In the genomic region with DNA sequence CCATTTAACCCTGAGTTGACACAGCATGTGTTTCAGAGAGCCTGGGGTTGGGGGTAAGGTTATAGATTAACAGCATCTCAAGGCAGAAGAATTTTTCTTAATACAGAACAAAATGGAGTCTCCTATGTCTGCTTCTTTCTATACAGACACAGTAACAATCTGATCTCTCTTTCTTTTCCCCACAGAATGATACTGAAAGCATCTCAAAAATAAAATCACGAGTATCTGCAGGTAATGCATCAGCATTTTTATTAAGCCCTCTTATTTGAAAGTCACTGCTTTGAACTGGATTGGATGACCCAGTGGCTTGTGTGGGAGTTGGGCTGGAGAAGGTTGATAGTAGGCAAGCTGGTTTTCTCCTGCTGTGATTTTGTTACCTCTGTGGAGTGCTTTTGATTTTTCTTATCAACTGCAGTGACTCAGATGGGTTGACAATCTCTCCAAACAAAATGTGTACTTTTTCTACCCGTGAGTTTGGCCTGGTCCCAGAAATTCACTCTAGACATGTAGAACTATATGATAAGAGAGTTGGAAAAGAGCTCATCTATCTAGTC, we compare ENCODE assay signal across 16 cellular contexts.
DNase-seq lines count a peak whose midpoint lies in the region; ATAC-seq, FAIRE-seq and TF ChIP-seq lines count a peak whose summit lies in the region.
"Had no signal": no experiment of that assay in that cellular context is flagged by ENCODE, and none has a peak within 500 bp of the region (broad histone marks: within the 10 kb centered on the region; RNA-seq: fewer than 3 reads in every experiment).

No MANE protein-coding gene starts in this region.

- POLR2A ChIA-PET in A549 (lab: Yijun Ruan, JAX) = no interaction called here
- POLR2A ChIA-PET in H1 (lab: Charles Lee; ENCODE audit: partially characterized antibody) = interaction anchor here (0.9 kb wide), 1 partner anchor 30 kb away, joined by 4 read pairs; no protein-coding TSS in a partner anchor

- ATAC-seq in A549 (peak; percentile 43 to 79), HG02840 (IDR thresholded peaks at IDR 0.05; ENCODE audit: low FRiP score, unreplicated experiment) (no peak)

- no peaks in the 10 kb centered on the region for H3K23me2 ChIP-seq in H1 (ENCODE audit: low read depth, low read length)

- H3K9me3 ChIP-seq in A549 = no peaks in the 10 kb centered on the region
- peaks cover 6% of the 10 kb centered on the region for H3K9me3 ChIP-seq in HUES64 (ENCODE audit: insufficient read depth, low read depth, low read length)
- H3K9me3 ChIP-seq in H1 (ENCODE audit: insufficient read depth in 2 of 2, low read depth in 1 of 2, low read length in 1 of 2) = no peaks in the 10 kb centered on the region
- H3K9me3 ChIP-seq in effector memory CD4-positive, alpha-beta T cell (ENCODE audit: control insufficient read depth, low read length) = no peaks in the 10 kb centered on the region
- H3K9me3 ChIP-seq: BLaER1 had no signal

- DNase-seq in A549 (ENCODE audit: low read depth in 1 of 2, low spot score in 1 of 2) (peak in 1 of 2 experiments; percentile 33), NCI-H82 treated with DMSO at 0.1 percent for 48 hours (lab: John Stamatoyannopoulos, UW; ENCODE audit: unreplicated experiment) (peak; percentile 37), H1 (ENCODE audit: low read depth in 1 of 2, low spot score in 2 of 2) (no peak), COR-L47 (lab: John Stamatoyannopoulos, UW) (no peak)
- no peak for DNase-seq in effector memory CD4-positive, alpha-beta T cell
- DNase-seq: Calu3; CD4-positive, alpha-beta memory T cell; DMS79 treated with DMSO at 0.1 percent for 48 hours; GF-D8; GOT3; H9 had no signal

- H3K14ac ChIP-seq in H1 (ENCODE audit: insufficient read length) = no peak overlapping the region

- H4K91ac ChIP-seq in H1 (replicated peaks; ENCODE audit: insufficient read length, low read length) = peak overlapping the region; percentile 54

- no peak overlapping the region for H2BK15ac ChIP-seq in H1 (ENCODE audit: low read length)

- H3K79me1 ChIP-seq in H1 (ENCODE audit: low read depth, low read length) = no peaks in the 10 kb centered on the region

- no peak overlapping the region for H2BK20ac ChIP-seq in H1 (ENCODE audit: low read length)

- H2BK5ac ChIP-seq in H1 (ENCODE audit: low read depth, low read length) = no peak overlapping the region

- TF ChIP-seq POLR2A in A549 (IDR thresholded peaks at IDR 0.05; ENCODE audit: low read length) (no peak), H1 (IDR thresholded peaks at IDR 0.05; ENCODE audit: control extremely low read depth in 1 of 2, low read depth in 2 of 2, low read length in 2 of 2) (no peak)

- H4K20me1 ChIP-seq in H1 (replicated peaks in 1 of 2; ENCODE audit: control insufficient read depth in 1 of 2, insufficient read depth in 2 of 2, low read length in 2 of 2) = no peaks in the 10 kb centered on the region
- H4K20me1 ChIP-seq: BLaER1 had no signal

- H2BK12ac ChIP-seq in H1 (ENCODE audit: low read depth, low read length) = no peak overlapping the region

- H3K27me3 ChIP-seq in HUES64 (ENCODE audit: insufficient read depth, low read length) (no peaks in the 10 kb centered on the region), H1 (replicated peaks in 1 of 4; ENCODE audit: control insufficient read depth in 3 of 4, extremely low read depth in 1 of 4, insufficient read depth in 3 of 4, low read length in 3 of 4) (no peaks in the 10 kb centered on the region)
- no peaks in the 10 kb centered on the region for H3K27me3 ChIP-seq in effector memory CD4-positive, alpha-beta T cell (replicated peaks; ENCODE audit: control insufficient read depth, insufficient read depth, low read length, poor library complexity, severe bottlenecking)
- H3K27me3 ChIP-seq: BLaER1 had no signal

- no peak for FAIRE-seq in A549 (lab: Jason Lieb, UNC)
- no peak for FAIRE-seq in H1 (lab: Jason Lieb, UNC)
- FAIRE-seq: HTR-8/SVneo had no signal

- peak overlapping the region; percentile 28 for H3K4me2 ChIP-seq in A549
- H3K4me2 ChIP-seq in H1 (ENCODE audit: insufficient read depth in 1 of 2, low read depth in 2 of 2, low read length in 2 of 2) = no peak overlapping the region
- H3K4me2 ChIP-seq: BLaER1 had no signal

- no peak overlapping the region for H3K23ac ChIP-seq in H1 (ENCODE audit: insufficient read length)

- H2AFZ ChIP-seq in H1 (ENCODE audit: low read length) = no peak overlapping the region

- H3K56ac ChIP-seq in H1 (replicated peaks; ENCODE audit: insufficient read length, low read depth, low read length) = no peak overlapping the region

- no peak for TF ChIP-seq CTCF in A549 (IDR thresholded peaks at IDR 0.05)
- no peak for TF ChIP-seq CTCF in H1 (IDR thresholded peaks at IDR 0.05; ENCODE audit: control extremely low read depth in 1 of 3, insufficient read depth in 1 of 3, low read depth in 1 of 3, low read length in 3 of 3)

- no peak overlapping the region for H3K4ac ChIP-seq in H1 (replicated peaks; ENCODE audit: insufficient read length, low read depth, low read length)

- H3K36me3 ChIP-seq in HUES64 (ENCODE audit: insufficient read depth, low read length) (peaks cover 4% of the 10 kb centered on the region; the same call in 1 of the 2 replicates), H1 (ENCODE audit: control insufficient read depth in 2 of 4, insufficient read depth in 4 of 4, low read length in 3 of 4) (no peaks in the 10 kb centered on the region; a peak in 1 of 8 replicates)
- H3K36me3 ChIP-seq in effector memory CD4-positive, alpha-beta T cell (ENCODE audit: control insufficient read depth, insufficient read depth, low read length) = no peaks in the 10 kb centered on the region
- H3K36me3 ChIP-seq: BLaER1 had no signal

- H3K27ac ChIP-seq in A549 (peak overlapping the region in 1 of 2 experiments; percentile 33; a peak in 3 of 6 replicates), HUES64 (ENCODE audit: low read depth, low read length) (peak overlapping the region; percentile 55; the same call in 1 of the 2 replicates), H1 (ENCODE audit: low read depth, low read length) (no peak overlapping the region)
- H3K27ac ChIP-seq in effector memory CD4-positive, alpha-beta T cell (ENCODE audit: insufficient read depth, low read length, poor library complexity, severe bottlenecking) = no peak overlapping the region
- H3K27ac ChIP-seq: 22Rv1, BLaER1 had no signal

- 2% methylated on average over 2 of the region's 2 CpGs for WGBS in A549 (ENCODE audit: missing lambda C conversion rate)
- 90% methylated on average over 2 of the region's 2 CpGs for WGBS in HUES64
- 78% methylated on average over 2 of the region's 2 CpGs; no CpG with 5 or more reads in 1 of the 2 experiments for WGBS in H1 (ENCODE audit: extremely low coverage in 1 of 2, insufficient coverage in 1 of 2, insufficient read length in 1 of 2, insufficient replicate concordance in 2 of 2, low coverage in 1 of 2, low lambda C conversion rate in 2 of 2, missing lambda C conversion rate in 1 of 2), 2 experiments

- no peak overlapping the region for H2AK5ac ChIP-seq in H1 (ENCODE audit: low read depth, low read length)

- TF ChIP-seq RAD21 in A549 (conservative IDR thresholded peaks at IDR 0.05 in 1 of 2, IDR thresholded peaks at IDR 0.05 in 1 of 2) (no peak), H1 (IDR thresholded peaks at IDR 0.05 in 1 of 2, conservative IDR thresholded peaks at IDR 0.05 in 1 of 2; ENCODE audit: low read depth in 2 of 2, low read length in 2 of 2) (no peak)

- H3K9ac ChIP-seq in HUES64 (ENCODE audit: low read depth, low read length) (no peak overlapping the region), H1 (replicated peaks in 1 of 4; ENCODE audit: extremely low read depth in 1 of 4, low read depth in 3 of 4, low read length in 3 of 4) (no peak overlapping the region)
- H3K9ac ChIP-seq: BLaER1 had no signal

- TF ChIP-seq EP300 in A549 (IDR thresholded peaks at IDR 0.05) = no peak
- TF ChIP-seq EP300 in H1 (IDR thresholded peaks at IDR 0.05; ENCODE audit: borderline replicate concordance in 1 of 2, low read depth in 2 of 2, low read length in 2 of 2) = no peak

- CTCF ChIA-PET in A549 (lab: Yijun Ruan, JAX) (interaction anchor here (0.5 to 0.7 kb wide), 2 partner anchors 112 to 168 kb away, joined by 4 read pairs; no protein-coding TSS in a partner anchor), H1 (lab: Charles Lee; ENCODE audit: partially characterized antibody) (no interaction called here)

- no peaks in the 10 kb centered on the region for H3K79me2 ChIP-seq in H1 (ENCODE audit: control insufficient read depth in 1 of 2, insufficient read depth in 2 of 2, low read length in 2 of 2)

- H4K5ac ChIP-seq in H1 (ENCODE audit: insufficient read length, low read depth, low read length) = no peak overlapping the region

- H3K4me1 ChIP-seq in A549 (peaks cover 20% of the 10 kb centered on the region), HUES64 (ENCODE audit: insufficient read depth, low read length) (peaks cover 10% of the 10 kb centered on the region), H1 (replicated peaks in 1 of 4; ENCODE audit: control insufficient read depth in 3 of 4, insufficient read depth in 4 of 4, low read length in 3 of 4) (peaks cover 0 to 5% (median 0%) of the 10 kb centered on the region in 4 experiments; a peak in 1 of 7 replicates)
- no peaks in the 10 kb centered on the region for H3K4me1 ChIP-seq in effector memory CD4-positive, alpha-beta T cell (ENCODE audit: control insufficient read depth, insufficient read depth, low read length, poor library complexity, severe bottlenecking)
- H3K4me1 ChIP-seq: BLaER1 had no signal

- H2BK120ac ChIP-seq in H1 (replicated peaks; ENCODE audit: low read depth, low read length) = peak overlapping the region; percentile 72

- no peak overlapping the region for H4K8ac ChIP-seq in H1 (ENCODE audit: extremely low read depth, insufficient read depth, low read length)

- H3K18ac ChIP-seq in H1 (ENCODE audit: extremely low read depth, low read length) = no peak overlapping the region; the same call in 1 of the 2 replicates

- H3K4me3 ChIP-seq in A549 = no peak overlapping the region
- H3K4me3 ChIP-seq in HUES64 (ENCODE audit: low read length) = no peak overlapping the region
- H3K4me3 ChIP-seq in H1 (ENCODE audit: extremely low read depth in 1 of 4, insufficient read depth in 2 of 4, low read depth in 3 of 4, low read length in 4 of 4) = no peak overlapping the region
- H3K4me3 ChIP-seq in effector memory CD4-positive, alpha-beta T cell (ENCODE audit: insufficient read depth, low read depth, low read length, poor library complexity, severe bottlenecking) = no peak overlapping the region
- H3K4me3 ChIP-seq: BLaER1 had no signal

TF ChIP-seq in A549, 52 proteins besides CTCF, POLR2A, EP300 and RAD21 (continues in another document):
- peak; percentile 57; the same call in 1 of the 2 replicates for TF ChIP-seq HOXB13 (CRISPR knock-in tag; IDR thresholded peaks at IDR 0.05; ENCODE audit: low read depth)
- no peak for TF ChIP-seq NR3C1 (IDR thresholded peaks at IDR 0.05)
- TF ChIP-seq ZNF302 (CRISPR knock-in tag; IDR thresholded peaks at IDR 0.05) = no peak
- TF ChIP-seq FOXS1 (CRISPR knock-in tag; IDR thresholded peaks at IDR 0.05) = peak; percentile 88; the same call in 1 of the 2 replicates

TF ChIP-seq in H1, 55 proteins besides CTCF, POLR2A, EP300 and RAD21 (continues in another document):
- no peak for TF ChIP-seq RXRA (IDR thresholded peaks at IDR 0.05; ENCODE audit: insufficient read depth, low read depth, low read length)
- no peak for TF ChIP-seq RNF2 (IDR thresholded peaks at IDR 0.05; ENCODE audit: borderline replicate concordance, low read depth, low read length, missing control alignments, poor library complexity, severe bottlenecking)
- TF ChIP-seq GABPA (IDR thresholded peaks at IDR 0.05; ENCODE audit: borderline replicate concordance, insufficient read depth, low read length) = no peak
- TF ChIP-seq KDM5A (IDR thresholded peaks at IDR 0.05; ENCODE audit: low read length) = no peak
